In the genomic region with DNA sequence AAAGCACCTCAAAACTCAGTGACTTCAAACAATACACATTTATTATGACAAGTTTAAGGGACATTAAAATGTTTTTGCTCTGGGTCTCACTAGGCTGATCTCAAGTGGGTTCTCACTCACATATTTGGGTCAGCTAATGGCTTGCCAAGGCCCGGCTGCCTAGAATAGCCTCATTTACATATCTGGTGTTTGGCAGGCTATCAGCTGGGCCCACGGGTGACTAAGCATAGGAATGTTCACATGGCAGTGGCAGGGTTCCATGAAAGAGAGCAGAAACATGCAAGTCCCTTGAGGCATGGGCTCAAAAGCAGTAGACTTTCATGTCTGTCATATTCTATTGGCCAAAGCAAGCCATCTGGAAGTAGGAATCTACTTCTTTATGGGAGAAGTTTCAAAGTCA, we compare ENCODE assay signal across 1 cellular context.
TF ChIP-seq lines count a peak whose summit lies in the region.

No MANE protein-coding gene starts in this region.

TF ChIP-seq in K562, 482 proteins besides CTCF, POLR2A, EP300 and RAD21 (continued from another document):
- TF ChIP-seq, protein P1, sequence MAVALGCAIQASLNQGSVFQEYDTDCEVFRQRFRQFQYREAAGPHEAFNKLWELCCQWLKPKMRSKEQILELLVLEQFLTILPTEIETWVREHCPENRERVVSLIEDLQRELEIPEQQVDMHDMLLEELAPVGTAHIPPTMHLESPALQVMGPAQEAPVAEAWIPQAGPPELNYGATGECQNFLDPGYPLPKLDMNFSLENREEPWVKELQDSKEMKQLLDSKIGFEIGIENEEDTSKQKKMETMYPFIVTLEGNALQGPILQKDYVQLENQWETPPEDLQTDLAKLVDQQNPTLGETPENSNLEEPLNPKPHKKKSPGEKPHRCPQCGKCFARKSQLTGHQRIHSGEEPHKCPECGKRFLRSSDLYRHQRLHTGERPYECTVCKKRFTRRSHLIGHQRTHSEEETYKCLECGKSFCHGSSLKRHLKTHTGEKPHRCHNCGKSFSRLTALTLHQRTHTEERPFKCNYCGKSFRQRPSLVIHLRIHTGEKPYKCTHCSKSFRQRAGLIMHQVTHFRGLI (CRISPR knock-in tag; IDR thresholded peaks at IDR 0.05), result no peak
- TF ChIP-seq ZNF584 (CRISPR knock-in tag; IDR thresholded peaks at IDR 0.05; ENCODE audit: low read depth) (no peak), ZNF431 (CRISPR knock-in tag; IDR thresholded peaks at IDR 0.05) (no peak), ZNF316 (IDR thresholded peaks at IDR 0.05) (no peak), FOXJ2 (tag; IDR thresholded peaks at IDR 0.05) (peak; percentile 31; the same call in 1 of the 2 replicates), RUNX1 (IDR thresholded peaks at IDR 0.05; ENCODE audit: low read depth) (no peak), HMG20A (CRISPR knock-in tag; conservative IDR thresholded peaks at IDR 0.05) (no peak), DMBX1 (CRISPR knock-in tag; IDR thresholded peaks at IDR 0.05; ENCODE audit: borderline replicate concordance) (0 out of 2 replicates have a peak, but pooled peaks have one; percentile 42), EHMT2 (IDR thresholded peaks at IDR 0.05) (peak; percentile 43; the same call in 1 of the 2 replicates), NFIC (IDR thresholded peaks at IDR 0.05) (peak; percentile 9; the same call in 1 of the 2 replicates), ZNF311 (CRISPR knock-in tag; IDR thresholded peaks at IDR 0.05) (no peak), RBM39 (optimal IDR thresholded peaks at IDR 0.05; ENCODE audit: low read depth, low read length) (no peak), PRMT5 (CRISPR knock-in tag; IDR thresholded peaks at IDR 0.05) (no peak), HDAC3 (IDR thresholded peaks at IDR 0.05; ENCODE audit: borderline replicate concordance, partially characterized antibody) (no peak), MAFF (IDR thresholded peaks at IDR 0.05; ENCODE audit: low read length) (0 out of 2 replicates have a peak, but pooled peaks have one; percentile 5), NR4A1 (CRISPR knock-in tag; IDR thresholded peaks at IDR 0.05) (no peak), NR4A1 (tag; IDR thresholded peaks at IDR 0.05) (no peak), SIN3B (IDR thresholded peaks at IDR 0.05; ENCODE audit: low read depth) (no peak), CBFA2T3 (IDR thresholded peaks at IDR 0.05) (peak; percentile 21; the same call in 1 of the 2 replicates), FOSL1 (tag; conservative IDR thresholded peaks at IDR 0.05) (peak; percentile 45), KDM4B (IDR thresholded peaks at IDR 0.05; ENCODE audit: borderline replicate concordance in 2 of 2, low read depth in 1 of 2) (no peak), ESRRB (CRISPR knock-in tag; IDR thresholded peaks at IDR 0.05; ENCODE audit: borderline replicate concordance) (no peak), SAFB2 (IDR thresholded peaks at IDR 0.05; ENCODE audit: borderline replicate concordance, low read depth, low read length, severe bottlenecking) (no peak)
- TF ChIP-seq, protein P2, sequence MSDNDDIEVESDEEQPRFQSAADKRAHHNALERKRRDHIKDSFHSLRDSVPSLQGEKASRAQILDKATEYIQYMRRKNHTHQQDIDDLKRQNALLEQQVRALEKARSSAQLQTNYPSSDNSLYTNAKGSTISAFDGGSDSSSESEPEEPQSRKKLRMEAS (CRISPR knock-in tag; IDR thresholded peaks at IDR 0.05), result peak; percentile 23; the same call in 1 of the 2 replicates
- TF ChIP-seq, protein P3, sequence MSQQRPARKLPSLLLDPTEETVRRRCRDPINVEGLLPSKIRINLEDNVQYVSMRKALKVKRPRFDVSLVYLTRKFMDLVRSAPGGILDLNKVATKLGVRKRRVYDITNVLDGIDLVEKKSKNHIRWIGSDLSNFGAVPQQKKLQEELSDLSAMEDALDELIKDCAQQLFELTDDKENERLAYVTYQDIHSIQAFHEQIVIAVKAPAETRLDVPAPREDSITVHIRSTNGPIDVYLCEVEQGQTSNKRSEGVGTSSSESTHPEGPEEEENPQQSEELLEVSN (IDR thresholded peaks at IDR 0.05; ENCODE audit: borderline replicate concordance in 1 of 2, extremely low read depth in 1 of 2, insufficient read depth in 1 of 2, insufficient read length in 1 of 2, low read depth in 1 of 2, low read length in 1 of 2, poor library complexity in 1 of 2, severe bottlenecking in 1 of 2), result peak in 1 of 2 experiments; percentile 34
- TF ChIP-seq, protein P4, sequence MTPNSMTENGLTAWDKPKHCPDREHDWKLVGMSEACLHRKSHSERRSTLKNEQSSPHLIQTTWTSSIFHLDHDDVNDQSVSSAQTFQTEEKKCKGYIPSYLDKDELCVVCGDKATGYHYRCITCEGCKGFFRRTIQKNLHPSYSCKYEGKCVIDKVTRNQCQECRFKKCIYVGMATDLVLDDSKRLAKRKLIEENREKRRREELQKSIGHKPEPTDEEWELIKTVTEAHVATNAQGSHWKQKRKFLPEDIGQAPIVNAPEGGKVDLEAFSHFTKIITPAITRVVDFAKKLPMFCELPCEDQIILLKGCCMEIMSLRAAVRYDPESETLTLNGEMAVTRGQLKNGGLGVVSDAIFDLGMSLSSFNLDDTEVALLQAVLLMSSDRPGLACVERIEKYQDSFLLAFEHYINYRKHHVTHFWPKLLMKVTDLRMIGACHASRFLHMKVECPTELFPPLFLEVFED (CRISPR knock-in tag; conservative IDR thresholded peaks at IDR 0.05), result no peak
- TF ChIP-seq, protein P5, sequence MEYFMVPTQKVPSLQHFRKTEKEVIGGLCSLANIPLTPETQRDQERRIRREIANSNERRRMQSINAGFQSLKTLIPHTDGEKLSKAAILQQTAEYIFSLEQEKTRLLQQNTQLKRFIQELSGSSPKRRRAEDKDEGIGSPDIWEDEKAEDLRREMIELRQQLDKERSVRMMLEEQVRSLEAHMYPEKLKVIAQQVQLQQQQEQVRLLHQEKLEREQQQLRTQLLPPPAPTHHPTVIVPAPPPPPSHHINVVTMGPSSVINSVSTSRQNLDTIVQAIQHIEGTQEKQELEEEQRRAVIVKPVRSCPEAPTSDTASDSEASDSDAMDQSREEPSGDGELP (CRISPR knock-in tag; IDR thresholded peaks at IDR 0.05; ENCODE audit: borderline replicate concordance), result peak; percentile 70
- TF ChIP-seq, protein P6, sequence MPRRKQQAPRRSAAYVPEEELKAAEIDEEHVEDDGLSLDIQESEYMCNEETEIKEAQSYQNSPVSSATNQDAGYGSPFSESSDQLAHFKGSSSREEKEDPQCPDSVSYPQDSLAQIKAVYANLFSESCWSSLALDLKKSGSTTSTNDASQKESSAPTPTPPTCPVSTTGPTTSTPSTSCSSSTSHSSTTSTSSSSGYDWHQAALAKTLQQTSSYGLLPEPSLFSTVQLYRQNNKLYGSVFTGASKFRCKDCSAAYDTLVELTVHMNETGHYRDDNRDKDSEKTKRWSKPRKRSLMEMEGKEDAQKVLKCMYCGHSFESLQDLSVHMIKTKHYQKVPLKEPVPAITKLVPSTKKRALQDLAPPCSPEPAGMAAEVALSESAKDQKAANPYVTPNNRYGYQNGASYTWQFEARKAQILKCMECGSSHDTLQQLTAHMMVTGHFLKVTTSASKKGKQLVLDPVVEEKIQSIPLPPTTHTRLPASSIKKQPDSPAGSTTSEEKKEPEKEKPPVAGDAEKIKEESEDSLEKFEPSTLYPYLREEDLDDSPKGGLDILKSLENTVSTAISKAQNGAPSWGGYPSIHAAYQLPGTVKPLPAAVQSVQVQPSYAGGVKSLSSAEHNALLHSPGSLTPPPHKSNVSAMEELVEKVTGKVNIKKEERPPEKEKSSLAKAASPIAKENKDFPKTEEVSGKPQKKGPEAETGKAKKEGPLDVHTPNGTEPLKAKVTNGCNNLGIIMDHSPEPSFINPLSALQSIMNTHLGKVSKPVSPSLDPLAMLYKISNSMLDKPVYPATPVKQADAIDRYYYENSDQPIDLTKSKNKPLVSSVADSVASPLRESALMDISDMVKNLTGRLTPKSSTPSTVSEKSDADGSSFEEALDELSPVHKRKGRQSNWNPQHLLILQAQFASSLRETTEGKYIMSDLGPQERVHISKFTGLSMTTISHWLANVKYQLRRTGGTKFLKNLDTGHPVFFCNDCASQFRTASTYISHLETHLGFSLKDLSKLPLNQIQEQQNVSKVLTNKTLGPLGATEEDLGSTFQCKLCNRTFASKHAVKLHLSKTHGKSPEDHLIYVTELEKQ (CRISPR knock-in tag; IDR thresholded peaks at IDR 0.05), result no peak
- TF ChIP-seq, protein P7, sequence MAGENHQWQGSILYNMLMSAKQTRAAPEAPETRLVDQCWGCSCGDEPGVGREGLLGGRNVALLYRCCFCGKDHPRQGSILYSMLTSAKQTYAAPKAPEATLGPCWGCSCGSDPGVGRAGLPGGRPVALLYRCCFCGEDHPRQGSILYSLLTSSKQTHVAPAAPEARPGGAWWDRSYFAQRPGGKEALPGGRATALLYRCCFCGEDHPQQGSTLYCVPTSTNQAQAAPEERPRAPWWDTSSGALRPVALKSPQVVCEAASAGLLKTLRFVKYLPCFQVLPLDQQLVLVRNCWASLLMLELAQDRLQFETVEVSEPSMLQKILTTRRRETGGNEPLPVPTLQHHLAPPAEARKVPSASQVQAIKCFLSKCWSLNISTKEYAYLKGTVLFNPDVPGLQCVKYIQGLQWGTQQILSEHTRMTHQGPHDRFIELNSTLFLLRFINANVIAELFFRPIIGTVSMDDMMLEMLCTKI (IDR thresholded peaks at IDR 0.05; ENCODE audit: partially characterized antibody), result no peak
